Comparison of ENCODE assay signal across 22 cellular contexts in the genomic region with DNA sequence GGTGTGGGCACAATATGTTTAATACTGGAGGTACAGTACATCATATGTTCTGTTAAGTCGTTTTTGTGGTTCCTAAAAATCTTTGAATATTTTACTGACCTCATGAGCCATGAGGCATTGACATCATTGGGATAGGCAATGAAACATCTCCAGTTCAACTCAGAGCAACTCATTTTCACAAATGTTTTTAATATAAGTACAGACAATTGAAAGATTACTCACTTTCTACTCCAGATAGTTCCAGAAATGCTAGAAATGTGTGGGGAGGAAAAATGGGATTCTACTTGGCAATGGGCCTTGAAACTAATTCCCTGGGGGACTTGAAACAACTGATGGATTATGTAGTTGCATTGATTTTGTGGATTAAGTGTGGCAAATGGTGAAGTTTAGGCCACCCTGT. TPM values are rescaled to one million over a fixed set of nuclear protein-coding genes. Genes with fewer than 3 reads are reported as not detected.
DNase-seq lines count a peak whose midpoint lies in the region; ATAC-seq and TF ChIP-seq lines count a peak whose summit lies in the region.
"Had no signal": no experiment of that assay in that cellular context is flagged by ENCODE, and none has a peak within 500 bp of the region (broad histone marks: within the 10 kb centered on the region; RNA-seq: fewer than 3 reads in every experiment).

No MANE protein-coding gene starts in this region.

- no peak overlapping the region for H3K27ac ChIP-seq in HEK293 (ENCODE audit: extremely low read depth, low read depth, low read length)
- no peak overlapping the region for H3K27ac ChIP-seq in CD8-positive, alpha-beta memory T cell (ENCODE audit: low read depth, low read length)
- H3K27ac ChIP-seq: 22Rv1, A549, C4-2B had no signal

- H3K27me3 Mint-ChIP-seq in CD8-positive, alpha-beta memory T cell: no peaks in the 10 kb centered on the region

- no peak overlapping the region for H3K4me3 ChIP-seq in HEK293 (ENCODE audit: low read depth, low read length)
- H3K4me3 ChIP-seq in CD8-positive, alpha-beta memory T cell (ENCODE audit: low read length): no peak overlapping the region
- H3K4me3 ChIP-seq: A549, GM23338 had no signal

- no peaks in the 10 kb centered on the region for H3K4me1 ChIP-seq in HEK293 (ENCODE audit: control insufficient read depth, insufficient read depth, low read length)
- H3K4me1 ChIP-seq in CD8-positive, alpha-beta memory T cell (ENCODE audit: insufficient read depth, low read length): no peaks in the 10 kb centered on the region
- H3K4me1 ChIP-seq: A549 had no signal

- no peaks in the 10 kb centered on the region for H3K36me3 ChIP-seq in HEK293 (ENCODE audit: control insufficient read depth in 2 of 2, insufficient read depth in 1 of 2, low read length in 2 of 2)
- no peaks in the 10 kb centered on the region for H3K36me3 ChIP-seq in CD8-positive, alpha-beta memory T cell (ENCODE audit: insufficient read depth, low read length)

- peaks cover 0 to 3% (median 3%) of the 10 kb centered on the region in 5 donors for H3K9me3 Mint-ChIP-seq in CD8-positive, alpha-beta memory T cell
- H3K9me3 Mint-ChIP-seq in stimulated activated effector memory CD8-positive, alpha-beta T cell treated with anti-CD3 and anti-CD28 coated beads, Interleukin-12 subunit alpha, Interleukin-12 subunit beta, amount 100 ng/mL, for 72 hours: peaks cover 3% of the 10 kb centered on the region
- H3K9me3 Mint-ChIP-seq: GM23338 had no signal

- peaks cover 0 to 5% (median 3%) of the 10 kb centered on the region in 3 donors for H3K4me1 Mint-ChIP-seq in CD8-positive, alpha-beta memory T cell
- H3K4me1 Mint-ChIP-seq in stimulated activated effector memory CD8-positive, alpha-beta T cell treated with anti-CD3 and anti-CD28 coated beads, Interleukin-12 subunit alpha, Interleukin-12 subunit beta, amount 100 ng/mL, for 72 hours: no peaks in the 10 kb centered on the region
- H3K4me1 Mint-ChIP-seq: GM23338 had no signal

- H3K9me3 ChIP-seq in HEK293 (ENCODE audit: control insufficient read depth, insufficient read depth, low read depth, low read length): no peaks in the 10 kb centered on the region
- H3K9me3 ChIP-seq in CD8-positive, alpha-beta memory T cell (ENCODE audit: low read length): no peaks in the 10 kb centered on the region
- H3K9me3 ChIP-seq: A549 had no signal

- POLR2A ChIA-PET in HEK293 (lab: Yijun Ruan, JAX): no interaction called here
- POLR2A ChIA-PET in CD8-positive, alpha-beta memory T cell (lab: Charles Lee): no interaction called here

- no peaks in the 10 kb centered on the region for H3K36me3 Mint-ChIP-seq in CD8-positive, alpha-beta memory T cell
- H3K36me3 Mint-ChIP-seq in stimulated activated effector memory CD8-positive, alpha-beta T cell treated with anti-CD3 and anti-CD28 coated beads, Interleukin-12 subunit alpha, Interleukin-12 subunit beta, amount 100 ng/mL, for 72 hours: no peaks in the 10 kb centered on the region

- no peak for TF ChIP-seq CTCF in HEK293 (tag by site-specific recombination; IDR thresholded peaks at IDR 0.05)

- H3K4me3 Mint-ChIP-seq in CD8-positive, alpha-beta memory T cell: no peak overlapping the region
- no peak overlapping the region for H3K4me3 Mint-ChIP-seq in stimulated activated effector memory CD8-positive, alpha-beta T cell treated with anti-CD3 and anti-CD28 coated beads, Interleukin-12 subunit alpha, Interleukin-12 subunit beta, amount 100 ng/mL, for 72 hours
- H3K4me3 Mint-ChIP-seq: CD4-positive, alpha-beta T cell; GM23338; HFFc6 had no signal

- H3K27me3 ChIP-seq in CD8-positive, alpha-beta memory T cell (ENCODE audit: insufficient read depth, low read length, poor library complexity, severe bottlenecking): no peaks in the 10 kb centered on the region

- no peak overlapping the region for H3K27ac Mint-ChIP-seq in CD8-positive, alpha-beta memory T cell
- H3K27ac Mint-ChIP-seq in stimulated activated effector memory CD8-positive, alpha-beta T cell treated with anti-CD3 and anti-CD28 coated beads, Interleukin-12 subunit alpha, Interleukin-12 subunit beta, amount 100 ng/mL, for 72 hours: no peak overlapping the region
- H3K27ac Mint-ChIP-seq: CD4-positive, alpha-beta T cell; GM23338; HFFc6 had no signal

- DNase-seq in NCI-H82 (lab: John Stamatoyannopoulos, UW) (peak; percentile 8), NCI-H82 treated with DMSO at 0.1 percent for 48 hours (lab: John Stamatoyannopoulos, UW; ENCODE audit: unreplicated experiment) (no peak), fibroblast of peridontal ligament (ENCODE audit: extremely low read depth) (peak; percentile 77)
- no peak for DNase-seq in CD8-positive, alpha-beta memory T cell
- no peak for DNase-seq in stimulated activated effector memory CD8-positive, alpha-beta T cell treated with anti-CD3 and anti-CD28 coated beads, Interleukin-12 subunit alpha, Interleukin-12 subunit beta, amount 100 ng/mL, for 72 hours (ENCODE audit: low spot score in 2 of 2)
- DNase-seq: AML-193; CD4-positive, alpha-beta T cell; DND-41; EL; HCEC 1CT; HFFc6; Kasumi-1; KG1 had no signal

- ATAC-seq in HG03342 (IDR thresholded peaks at IDR 0.05; ENCODE audit: unreplicated experiment): no peak
- no peak for ATAC-seq in stimulated activated effector memory CD8-positive, alpha-beta T cell treated with anti-CD3 and anti-CD28 coated beads, Interleukin-12 subunit alpha, Interleukin-12 subunit beta, amount 100 ng/mL, for 72 hours
- ATAC-seq: A549, GM23338 had no signal

- CTCF ChIA-PET in HEK293 (lab: Yijun Ruan, JAX): no interaction called here
- CTCF ChIA-PET in CD8-positive, alpha-beta memory T cell (lab: Charles Lee): no interaction called here

TF ChIP-seq in HEK293, 187 proteins besides CTCF, POLR2A, EP300 and RAD21:
- TF ChIP-seq ZNF660 (tag by site-specific recombination; IDR thresholded peaks at IDR 0.05) (no peak), GLIS2 (tag by site-specific recombination; IDR thresholded peaks at IDR 0.05) (no peak), PRDM4 (tag by site-specific recombination; IDR thresholded peaks at IDR 0.05) (peak; percentile 41; the same call in 1 of the 2 replicates), ZNF174 (tag by site-specific recombination; IDR thresholded peaks at IDR 0.05) (no peak), ZNF311 (tag by site-specific recombination; IDR thresholded peaks at IDR 0.05; ENCODE audit: borderline replicate concordance) (no peak)
- TF ChIP-seq, protein P1, sequence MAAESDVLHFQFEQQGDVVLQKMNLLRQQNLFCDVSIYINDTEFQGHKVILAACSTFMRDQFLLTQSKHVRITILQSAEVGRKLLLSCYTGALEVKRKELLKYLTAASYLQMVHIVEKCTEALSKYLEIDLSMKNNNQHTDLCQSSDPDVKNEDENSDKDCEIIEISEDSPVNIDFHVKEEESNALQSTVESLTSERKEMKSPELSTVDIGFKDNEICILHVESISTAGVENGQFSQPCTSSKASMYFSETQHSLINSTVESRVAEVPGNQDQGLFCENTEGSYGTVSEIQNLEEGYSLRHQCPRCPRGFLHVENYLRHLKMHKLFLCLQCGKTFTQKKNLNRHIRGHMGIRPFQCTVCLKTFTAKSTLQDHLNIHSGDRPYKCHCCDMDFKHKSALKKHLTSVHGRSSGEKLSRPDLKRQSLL (tag by site-specific recombination; IDR thresholded peaks at IDR 0.05): no peak

RNA-seq across cellular contexts. Expression of gene C8B, which starts 7.2 kb away (rescaled TPM):
- not detected for total RNA-seq in CD8-positive, alpha-beta memory T cell
- not detected for polyA plus RNA-seq in CD8-positive, alpha-beta memory T cell
- total RNA-seq: CD4-positive, alpha-beta T cell; G401; GM23338; HFFc6; HT-29 had no signal
- polyA plus RNA-seq: A549, BJ, GM23338 had no signal

Comparison
In these comparisons a context has a peak if more than half of its experiments do, and no peak if none do; other contexts are left out.
1. DNase-seq: peak in NCI-H82 (single experiment) and fibroblast of peridontal ligament (single experiment); none in NCI-H82 treated with DMSO at 0.1 percent for 48 hours (single experiment), CD8-positive, alpha-beta memory T cell (0 of 5) and stimulated activated effector memory CD8-positive, alpha-beta T cell treated with anti-CD3 and anti-CD28 coated beads, Interleukin-12 subunit alpha, Interleukin-12 subunit beta, amount 100 ng/mL, for 72 hours (0 of 2).